26 cellular contexts compared by ENCODE assay signal in the genomic region with DNA sequence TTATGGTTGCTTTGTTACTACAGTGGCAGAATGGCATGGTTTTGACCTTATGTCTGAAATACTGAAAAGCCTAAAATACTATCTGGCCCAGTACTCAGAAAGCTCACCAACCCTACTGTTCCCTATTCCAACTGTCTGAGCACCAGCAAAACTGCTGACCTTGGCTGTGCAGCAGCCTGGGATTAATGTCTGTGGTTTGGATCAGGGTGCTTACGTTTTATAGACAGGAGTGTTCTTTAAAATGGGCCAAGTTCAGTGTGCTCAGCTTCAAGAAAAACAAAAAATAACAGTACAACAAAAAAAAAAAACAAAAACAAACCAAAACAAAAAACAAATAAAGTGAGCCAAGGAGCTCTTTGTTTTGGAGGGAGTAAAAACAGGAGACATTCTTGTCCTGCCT. TPM values are rescaled to one million over a fixed set of nuclear protein-coding genes. Genes with fewer than 3 reads are reported as not detected.
"Had no signal": no experiment of that assay in that cellular context is flagged by ENCODE, and none has a peak within 500 bp of the region (broad histone marks: within the 10 kb centered on the region; RNA-seq: fewer than 3 reads in every experiment).

No MANE protein-coding gene starts in this region.

- H3K4me3 ChIP-seq: adrenal gland, ascending aorta, breast epithelium, esophagus squamous epithelium, gastroesophageal sphincter, transverse colon had no signal

- DNase-seq: activated CD4-positive, alpha-beta T cell treated with anti-CD3 and anti-CD28 coated beads, Interleukin-2, amount 50 U/mL, for 4 hours; activated naive CD4-positive, alpha-beta T cell; activated T-cell treated with anti-CD3 and anti-CD28 coated beads for 4 hours; activated T-cell treated with anti-CD3 and anti-CD28 coated beads, Interleukin-2, amount 50 U/mL, for 72 hours; central memory CD4-positive, alpha-beta T cell; endodermal cell; esophagus squamous epithelium; hippocampal formation; kidney; natural killer cell; right cardiac atrium; stimulated activated CD4-positive, alpha-beta T cell treated with anti-CD3 and anti-CD28 coated beads, Interleukin-2, amount 100 ng/mL, for 48 hours; stimulated activated naive CD4-positive, alpha-beta T cell treated with Interleukin-2 at 50 U/mL for 16 hours; SW 1271; T-helper 17 cell; T1000; transverse colon had no signal

- H3K36me3 ChIP-seq: adrenal gland, ascending aorta, breast epithelium, esophagus squamous epithelium, gastroesophageal sphincter, transverse colon had no signal

- ATAC-seq: activated naive CD4-positive, alpha-beta T cell treated with anti-CD3 and anti-CD28 coated beads, Interleukin-2, amount 50 U/mL, for 72 hours; activated T-cell treated with anti-CD3 and anti-CD28 coated beads, Interleukin-2, amount 50 U/mL, for 72 hours; gastroesophageal sphincter; natural killer cell; right cardiac atrium; T-helper 17 cell; WTC11 had no signal

- H3K27ac ChIP-seq: adrenal gland, ascending aorta, breast epithelium, gastroesophageal sphincter, transverse colon had no signal

- H3K9me3 ChIP-seq: adrenal gland, ascending aorta, breast epithelium, esophagus squamous epithelium, gastroesophageal sphincter, transverse colon had no signal

RNA-seq across cellular contexts. Expression of a gene that starts 36.4 kb away (rescaled TPM):
- total RNA-seq: adrenal gland, ascending aorta, pulmonary artery endothelial cell, skeletal muscle tissue, T-helper 17 cell, temporal lobe, WTC11 had no signal
